21 cellular contexts compared by ENCODE assay signal in genomic region chr19:33803383-33803782, GRCh38. TPM values are rescaled to one million over a fixed set of nuclear protein-coding genes. Genes with fewer than 3 reads are reported as not detected.
A peak's percentile ranks its signal among the peaks of the same experiment; 100 is the strongest.
DNase-seq lines count a peak whose midpoint lies in the region; ATAC-seq and TF ChIP-seq lines count a peak whose summit lies in the region.
"Had no signal": no experiment of that assay in that cellular context is flagged by ENCODE, and none has a peak within 500 bp of the region (broad histone marks: within the 10 kb centered on the region; RNA-seq: fewer than 3 reads in every experiment).

No MANE protein-coding gene starts in this region.

- no peaks in the 10 kb centered on the region for H3K27me3 Mint-ChIP-seq in endodermal cell (ENCODE audit: insufficient read depth)

- DNase-seq in RWPE1 (ENCODE audit: low spot score) (no peak), endodermal cell (no peak), suprapubic skin (ENCODE audit: low spot score in 2 of 2) (no peak), NK-92 (lab: John Stamatoyannopoulos, UW; ENCODE audit: unreplicated experiment) (no peak), SJCRH30 (no peak), globus pallidus (ENCODE audit: low spot score) (no peak)
- DNase-seq: DMS79 treated with DMSO at 0.1 percent for 48 hours, H7, MV-4-11, NCI-H1417, NCI-H187 treated with DMSO at 0.1 percent for 48 hours, NCI-H226, NCI-H524, NCI-H82, PC-3, RPMI8226 had no signal

- no peak for TF ChIP-seq POLR2A in suprapubic skin (IDR thresholded peaks at IDR 0.05)

- no peak for TF ChIP-seq CTCF in RWPE1 (conservative IDR thresholded peaks at IDR 0.05; ENCODE audit: low read depth)
- TF ChIP-seq CTCF in endodermal cell (conservative IDR thresholded peaks at IDR 0.05): no peak
- no peak for TF ChIP-seq CTCF in suprapubic skin (IDR thresholded peaks at IDR 0.05)

- H3K27ac Mint-ChIP-seq in endodermal cell: peak overlapping the region; percentile 55

- H3K4me3 ChIP-seq in endodermal cell (ENCODE audit: low read length): no peak overlapping the region
- H3K4me3 ChIP-seq in mucosa of stomach (ENCODE audit: low read length): no peak overlapping the region
- H3K4me3 ChIP-seq in suprapubic skin: no peak overlapping the region
- no peak overlapping the region for H3K4me3 ChIP-seq in SJCRH30
- H3K4me3 ChIP-seq: SJSA1 had no signal

- H3K4me3 Mint-ChIP-seq in endodermal cell: no peak overlapping the region

- no peaks in the 10 kb centered on the region for H3K9me3 Mint-ChIP-seq in endodermal cell

- H3K36me3 Mint-ChIP-seq in endodermal cell (ENCODE audit: low read depth): peaks cover 72% of the 10 kb centered on the region

- peaks cover 90% of the 10 kb centered on the region for H3K36me3 ChIP-seq in endodermal cell (ENCODE audit: control insufficient read depth, insufficient read depth, low read length)
- no peaks in the 10 kb centered on the region for H3K36me3 ChIP-seq in mucosa of stomach (ENCODE audit: control insufficient read depth, insufficient read depth, low read length)
- H3K36me3 ChIP-seq in suprapubic skin: peaks cover 33% of the 10 kb centered on the region
- peaks cover 35% of the 10 kb centered on the region for H3K36me3 ChIP-seq in SJCRH30
- H3K36me3 ChIP-seq: SJSA1 had no signal

- peaks cover 30% of the 10 kb centered on the region for H3K4me1 Mint-ChIP-seq in endodermal cell

- ATAC-seq in SK-N-SH treated with all-trans-retinoic acid at 6 μM for 48 hours: no peak

- H3K4me1 ChIP-seq in endodermal cell (ENCODE audit: control insufficient read depth, insufficient read depth, low read length) (peaks cover 24% of the 10 kb centered on the region), mucosa of stomach (ENCODE audit: control insufficient read depth, insufficient read depth, low read length) (peaks cover 47% of the 10 kb centered on the region), suprapubic skin (peaks cover 58% of the 10 kb centered on the region), SJCRH30 (peaks cover 3% of the 10 kb centered on the region; the same call in 1 of the 2 replicates)
- H3K4me1 ChIP-seq: SJSA1 had no signal

- no peaks in the 10 kb centered on the region for H3K9me3 ChIP-seq in endodermal cell (ENCODE audit: control insufficient read depth, low read length)
- no peaks in the 10 kb centered on the region for H3K9me3 ChIP-seq in mucosa of stomach (ENCODE audit: control insufficient read depth, low read length)
- no peaks in the 10 kb centered on the region for H3K9me3 ChIP-seq in suprapubic skin
- no peaks in the 10 kb centered on the region for H3K9me3 ChIP-seq in SJCRH30 (replicated peaks)
- H3K9me3 ChIP-seq: SJSA1 had no signal

- CTCF ChIA-PET in RWPE1 (lab: Yijun Ruan, JAX): interaction anchor here (1.3 kb wide), 1 partner anchor 195 kb away, joined by 7 read pairs; no protein-coding TSS in a partner anchor

- peak overlapping the region; percentile 77 for H3K27ac ChIP-seq in RWPE1
- no peak overlapping the region for H3K27ac ChIP-seq in endodermal cell (ENCODE audit: low read depth, low read length)
- peak overlapping the region; percentile 26 for H3K27ac ChIP-seq in suprapubic skin
- no peak overlapping the region for H3K27ac ChIP-seq in SJCRH30
- H3K27ac ChIP-seq: C4-2B, KMS-11, SJSA1 had no signal

- H3K9ac ChIP-seq in endodermal cell (ENCODE audit: extremely low read depth, low read length, poor library complexity, severe bottlenecking): no peak overlapping the region
- H3K9ac ChIP-seq in mucosa of stomach (ENCODE audit: low read length): peak overlapping the region; percentile 35
- H3K9ac ChIP-seq: KMS-11 had no signal

- WGBS in endodermal cell (ENCODE audit: insufficient coverage in 1 of 2, insufficient read length in 1 of 2), 2 experiments: 94 to 95% methylated on average over 5 to 9 of the region's 9 CpGs
- 92% methylated on average over 2 of the region's 9 CpGs for WGBS in suprapubic skin

- no peak for TF ChIP-seq EP300 in suprapubic skin (IDR thresholded peaks at IDR 0.05)

- H3K27me3 ChIP-seq in endodermal cell (ENCODE audit: control insufficient read depth, insufficient read depth, low read length, poor library complexity, severe bottlenecking) (no peaks in the 10 kb centered on the region), mucosa of stomach (ENCODE audit: control insufficient read depth, insufficient read depth, low read length) (no peaks in the 10 kb centered on the region), suprapubic skin (no peaks in the 10 kb centered on the region), SJCRH30 (no peaks in the 10 kb centered on the region)

- POLR2A ChIA-PET in RWPE1 (lab: Yijun Ruan, JAX; ENCODE audit: low non-redundant PET): no interaction called here

TF ChIP-seq in SK-N-SH treated with all-trans-retinoic acid at 6 μM for 48 hours, 23 proteins besides CTCF, POLR2A, EP300 and RAD21:
- TF ChIP-seq CREB5 (CRISPR knock-in tag; IDR thresholded peaks at IDR 0.05; ENCODE audit: low read depth) (no peak), RARB (CRISPR knock-in tag; IDR thresholded peaks at IDR 0.05) (no peak), SNAI2 (CRISPR knock-in tag; IDR thresholded peaks at IDR 0.05) (no peak), ZFP30 (CRISPR knock-in tag; IDR thresholded peaks at IDR 0.05) (no peak), ZC3H10 (CRISPR knock-in tag; IDR thresholded peaks at IDR 0.05) (no peak), TSHZ2 (CRISPR knock-in tag; IDR thresholded peaks at IDR 0.05) (no peak), CSDC2 (CRISPR knock-in tag; IDR thresholded peaks at IDR 0.05) (no peak), ESRRG (CRISPR knock-in tag; IDR thresholded peaks at IDR 0.05) (no peak), POU6F1 (CRISPR knock-in tag; IDR thresholded peaks at IDR 0.05; ENCODE audit: borderline replicate concordance, low read depth) (no peak), OSR1 (CRISPR knock-in tag; IDR thresholded peaks at IDR 0.05) (no peak), GLIS3 (CRISPR knock-in tag; IDR thresholded peaks at IDR 0.05) (no peak)

RNA-seq across cellular contexts. Expression of gene KCTD15, which starts 6.7 kb away (rescaled TPM):
- 10 to 100 TPM; 36.6 to 61.8 TPM for total RNA-seq in endodermal cell
- 51.5 TPM for polyA plus RNA-seq in endodermal cell (2013, experiment 1 of 2)
- 46.5 TPM for polyA plus RNA-seq in endodermal cell (2013, experiment 2 of 2)
- 100 to 1,000 TPM; 153 to 189 (median 171) TPM for total RNA-seq in suprapubic skin
- 38.8 and 42.0 TPM in 2 replicates for total RNA-seq in SJCRH30 (2014; rRNA removed; shearing (Covaris generic))

Comparison
In these comparisons a context has a peak if more than half of its experiments do, and no peak if none do; other contexts are left out.
1. H3K27ac ChIP-seq: peak in RWPE1 (single experiment) and suprapubic skin (single experiment); none in endodermal cell (single experiment) and SJCRH30 (single experiment).